19 cellular contexts compared by ENCODE assay signal in the genomic region with DNA sequence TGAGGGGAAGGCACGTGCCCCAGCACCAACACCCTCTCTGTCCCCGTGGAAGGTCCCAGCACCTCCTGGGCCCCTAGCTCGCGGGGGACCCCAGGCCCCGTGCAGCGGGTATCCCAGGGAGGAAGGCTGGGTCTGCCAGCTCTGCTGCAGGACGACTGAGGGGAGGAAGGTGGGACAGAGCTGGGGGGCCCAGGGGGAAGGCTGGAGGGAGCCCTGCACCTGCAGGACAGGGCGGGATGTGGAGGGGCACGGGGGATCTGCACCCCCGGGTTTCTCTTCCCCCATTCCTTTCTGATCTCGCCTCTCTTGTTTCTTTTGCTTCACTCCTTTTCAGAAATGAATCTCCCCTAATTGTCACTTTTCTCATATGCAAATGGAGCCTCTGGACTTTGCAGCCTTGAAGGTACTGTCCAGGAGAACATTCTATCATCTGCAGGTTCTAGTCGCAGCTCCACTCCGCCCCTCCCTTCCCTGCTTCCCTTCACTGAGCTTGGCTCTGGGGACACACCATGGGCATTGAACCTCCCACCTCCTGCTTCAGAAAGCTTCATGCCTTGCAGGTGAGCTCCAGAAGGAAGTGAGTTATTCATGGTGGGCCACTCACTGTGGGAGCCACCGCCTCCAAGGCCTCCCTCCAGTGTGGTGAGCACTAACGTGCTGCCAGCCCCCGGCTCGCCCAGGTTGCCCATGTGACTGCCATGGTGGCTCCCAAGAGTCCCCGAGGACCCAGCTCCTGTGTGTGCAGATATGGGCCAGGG.
A peak's percentile ranks its signal among the peaks of the same experiment; 100 is the strongest.
DNase-seq lines count a peak whose midpoint lies in the region; ATAC-seq, FAIRE-seq and TF ChIP-seq lines count a peak whose summit lies in the region.
"Had no signal": no experiment of that assay in that cellular context is flagged by ENCODE, and none has a peak within 500 bp of the region (broad histone marks: within the 10 kb centered on the region; RNA-seq: fewer than 3 reads in every experiment).

No MANE protein-coding gene starts in this region.

- H3K36me3 ChIP-seq in Karpas-422 (ENCODE audit: insufficient read depth, low read length) (no peaks in the 10 kb centered on the region), GM12878 (ENCODE audit: control insufficient read depth in 2 of 2, insufficient read depth in 2 of 2, low read length in 1 of 2) (no peaks in the 10 kb centered on the region)
- H3K36me3 ChIP-seq: adrenal gland, right lobe of liver, suprapubic skin had no signal

- peak overlapping the region; percentile 34; the same call in 1 of the 2 replicates for H3K9ac ChIP-seq in Karpas-422 (ENCODE audit: low read length)
- no peak overlapping the region for H3K9ac ChIP-seq in GM12878 (ENCODE audit: control insufficient read depth, insufficient read depth, low read length)

- DNase-seq in activated naive CD8-positive, alpha-beta T cell treated with anti-CD3 and anti-CD28 coated beads, Interleukin-2, amount 10 ng/mL, durations not matched to agents 7 days and 5 days = no peak
- no peak for DNase-seq in activated naive CD8-positive, alpha-beta T cell treated with anti-CD3 and anti-CD28 coated beads for 36 hours
- DNase-seq in Karpas-422 (no peak), GM12878 (ENCODE audit: low read depth, low spot score) (no peak), substantia nigra (lab: John Stamatoyannopoulos, UW) (no peak), NCI-H146 treated with DMSO at 0.1 percent for 48 hours (lab: John Stamatoyannopoulos, UW; ENCODE audit: unreplicated experiment) (no peak), NOMO-1 treated with dmso at 0.1 percent for 144 hours (lab: John Stamatoyannopoulos, UW; ENCODE audit: unreplicated experiment) (no peak), LoVo (ENCODE audit: low spot score) (no peak)
- DNase-seq: activated CD4-positive, alpha-beta T cell treated with anti-CD3 and anti-CD28 coated beads for 4 hours; Calu3; endodermal cell; NK-92 treated with Interleukin-12 subunit alpha and Interleukin-12 subunit beta, amount 100 ng/mL, for 24 hours; right lobe of liver; Right ventricle myocardium superior; stimulated activated CD4-positive, alpha-beta T cell treated with anti-CD3 and anti-CD28 coated beads, Interleukin-1b, Interleukin-23, amount 100 ng/mL, for 48 hours had no signal

- H3K9me3 ChIP-seq in Karpas-422 (ENCODE audit: low read length) (no peaks in the 10 kb centered on the region), GM12878 (replicated peaks; ENCODE audit: control insufficient read depth, insufficient read depth, low read length) (no peaks in the 10 kb centered on the region; the same call in 2 of the 3 replicates)
- H3K9me3 ChIP-seq: adrenal gland, right lobe of liver, suprapubic skin had no signal

- peak overlapping the region; percentile 26 for H3K27ac Mint-ChIP-seq in activated naive CD8-positive, alpha-beta T cell treated with anti-CD3 and anti-CD28 coated beads, Interleukin-2, amount 10 ng/mL, durations not matched to agents 7 days and 5 days
- no peak overlapping the region for H3K27ac Mint-ChIP-seq in activated naive CD8-positive, alpha-beta T cell treated with anti-CD3 and anti-CD28 coated beads for 36 hours

- H3K79me2 ChIP-seq in Karpas-422 (ENCODE audit: low read length) = no peaks in the 10 kb centered on the region
- H3K79me2 ChIP-seq in GM12878 (ENCODE audit: control insufficient read depth, insufficient read depth, low read length) = no peaks in the 10 kb centered on the region
- H3K79me2 ChIP-seq: hepatocyte had no signal

- WGBS in GM12878 (ENCODE audit: insufficient coverage, insufficient replicate concordance, low lambda C conversion rate, missing lambda C conversion rate) = 32% methylated on average over 17 of the region's 18 CpGs

- SMC1A ChIA-PET in GM12878 (lab: Charles Lee; ENCODE audit: uncharacterized antibody, unreplicated experiment) = no interaction called here

- H3K9me2 ChIP-seq in Karpas-422 (replicated peaks; ENCODE audit: insufficient read depth, low read length) = no peaks in the 10 kb centered on the region

- peaks cover 5% of the 10 kb centered on the region for H3K27me3 Mint-ChIP-seq in activated naive CD8-positive, alpha-beta T cell treated with anti-CD3 and anti-CD28 coated beads, Interleukin-2, amount 10 ng/mL, durations not matched to agents 7 days and 5 days
- peaks cover 3% of the 10 kb centered on the region for H3K27me3 Mint-ChIP-seq in activated naive CD8-positive, alpha-beta T cell treated with anti-CD3 and anti-CD28 coated beads for 36 hours

- in situ Hi-C loops in GM12878 (cut with MboI) = no loop called here

- intact Hi-C loops in GM12878 (cut with micrococcal nuclease; ENCODE audit: unreplicated experiment) = no loop called here

- H2AFZ ChIP-seq in Karpas-422 (ENCODE audit: low read length) (peak overlapping the region; percentile 75; the same call in 1 of the 2 replicates), GM12878 (ENCODE audit: control insufficient read depth, low read depth, low read length) (no peak overlapping the region)
- H2AFZ ChIP-seq: hepatocyte had no signal

- POLR2A ChIA-PET in activated naive CD8-positive, alpha-beta T cell treated with anti-CD3 and anti-CD28 coated beads, Interleukin-2, amount 10 ng/mL, durations not matched to agents 7 days and 5 days (lab: Charles Lee) = interaction anchor here (2.0 kb wide), 1 partner anchor 14 kb away, joined by 6 read pairs; no protein-coding TSS in a partner anchor
- POLR2A ChIA-PET in GM12878 (lab: Charles Lee) = no interaction called here

- peak overlapping the region; percentile 60 for H3K4me3 Mint-ChIP-seq in activated naive CD8-positive, alpha-beta T cell treated with anti-CD3 and anti-CD28 coated beads, Interleukin-2, amount 10 ng/mL, durations not matched to agents 7 days and 5 days
- H3K4me3 Mint-ChIP-seq in activated naive CD8-positive, alpha-beta T cell treated with anti-CD3 and anti-CD28 coated beads for 36 hours = no peak overlapping the region
- H3K4me3 Mint-ChIP-seq: endodermal cell had no signal

- H3K4me3 ChIP-seq in Karpas-422 (ENCODE audit: low read length) (peak overlapping the region; percentile 23; the same call in 1 of the 2 replicates), GM12878 (no peak overlapping the region)
- H3K4me3 ChIP-seq: adrenal gland, hepatocyte, K562, right lobe of liver, suprapubic skin had no signal

- H4K20me1 ChIP-seq in Karpas-422 (ENCODE audit: insufficient read depth, low read depth, low read length) (no peaks in the 10 kb centered on the region), GM12878 (ENCODE audit: control insufficient read depth, insufficient read depth) (no peaks in the 10 kb centered on the region)

- H3K4me1 Mint-ChIP-seq in activated naive CD8-positive, alpha-beta T cell treated with anti-CD3 and anti-CD28 coated beads, Interleukin-2, amount 10 ng/mL, durations not matched to agents 7 days and 5 days = peaks cover 15% of the 10 kb centered on the region
- peaks cover 14% of the 10 kb centered on the region for H3K4me1 Mint-ChIP-seq in activated naive CD8-positive, alpha-beta T cell treated with anti-CD3 and anti-CD28 coated beads for 36 hours

- no peak for TF ChIP-seq POLR2A in GM12878 (IDR thresholded peaks at IDR 0.05; ENCODE audit: low read depth, low read length)

- H3K9me3 Mint-ChIP-seq in activated naive CD8-positive, alpha-beta T cell treated with anti-CD3 and anti-CD28 coated beads, Interleukin-2, amount 10 ng/mL, durations not matched to agents 7 days and 5 days = no peaks in the 10 kb centered on the region
- no peaks in the 10 kb centered on the region for H3K9me3 Mint-ChIP-seq in activated naive CD8-positive, alpha-beta T cell treated with anti-CD3 and anti-CD28 coated beads for 36 hours
- H3K9me3 Mint-ChIP-seq: endodermal cell had no signal

- H3K27me3 ChIP-seq in Karpas-422 (ENCODE audit: low read length) = no peaks in the 10 kb centered on the region
- no peaks in the 10 kb centered on the region; a peak in 2 of 4 replicates for H3K27me3 ChIP-seq in GM12878 (replicated peaks in 1 of 2; ENCODE audit: control insufficient read depth in 2 of 2, insufficient read depth in 2 of 2, low read length in 1 of 2)
- H3K27me3 ChIP-seq: adrenal gland, right lobe of liver, suprapubic skin had no signal

- no peak for FAIRE-seq in GM12878 (lab: Jason Lieb, UNC)
- FAIRE-seq: K562 had no signal

- H3K27ac ChIP-seq in Karpas-422 (ENCODE audit: low read length) = peak overlapping the region; percentile 63
- H3K27ac ChIP-seq in GM12878 (ENCODE audit: control insufficient read depth, insufficient read depth) = no peak overlapping the region
- peak overlapping the region; percentile 12 for H3K27ac ChIP-seq in substantia nigra (ENCODE audit: low read depth, low read length, poor library complexity, severe bottlenecking)
- H3K27ac ChIP-seq: hepatocyte, right lobe of liver, suprapubic skin had no signal

- no peaks in the 10 kb centered on the region for H3K36me3 Mint-ChIP-seq in activated naive CD8-positive, alpha-beta T cell treated with anti-CD3 and anti-CD28 coated beads, Interleukin-2, amount 10 ng/mL, durations not matched to agents 7 days and 5 days
- no peaks in the 10 kb centered on the region for H3K36me3 Mint-ChIP-seq in activated naive CD8-positive, alpha-beta T cell treated with anti-CD3 and anti-CD28 coated beads for 36 hours

- CTCF ChIA-PET in GM12878 (lab: Yijun Ruan, JAX) = interaction anchor here (0.8 to 6.5 kb wide), 3 partner anchors 16 to 155 kb away, joined by 3 to 76 read pairs (median 5); no protein-coding TSS in a partner anchor

- no peak for TF ChIP-seq EP300 in GM12878 (IDR thresholded peaks at IDR 0.05; ENCODE audit: borderline replicate concordance in 1 of 2, control insufficient read depth in 1 of 2, low read depth in 2 of 2, low read length in 2 of 2)

- ATAC-seq in activated naive CD8-positive, alpha-beta T cell treated with anti-CD3 and anti-CD28 coated beads, Interleukin-2, amount 10 ng/mL, durations not matched to agents 7 days and 5 days (ENCODE audit: low read depth) = no peak
- peak; percentile 8 for ATAC-seq in GM12878
- ATAC-seq: K562, right lobe of liver had no signal

- H3K4me1 ChIP-seq in Karpas-422 (ENCODE audit: low read length) = peaks cover 36% of the 10 kb centered on the region
- peaks cover 20% of the 10 kb centered on the region for H3K4me1 ChIP-seq in GM12878 (ENCODE audit: control insufficient read depth, insufficient read depth, low read length)
- H3K4me1 ChIP-seq: right lobe of liver had no signal

- no peak for TF ChIP-seq RAD21 in GM12878 (IDR thresholded peaks at IDR 0.05; ENCODE audit: insufficient read depth, low read depth, low read length)

- no peak for TF ChIP-seq CTCF in GM12878 (IDR thresholded peaks at IDR 0.05 in 2 of 3, conservative IDR thresholded peaks at IDR 0.05 in 1 of 3; ENCODE audit: control insufficient read depth in 2 of 3, extremely low read depth in 1 of 3, insufficient read depth in 1 of 3, low read depth in 3 of 3, low read length in 3 of 3)

- RAD21 ChIA-PET in GM12878 (lab: Charles Lee; ENCODE audit: unreplicated experiment) = no interaction called here

- BruUV-seq in GM12878 (replicated peaks; lab: Mats Ljungman, UMichigan) = no TSS peak

- peak overlapping the region; percentile 52 for H3K4me2 ChIP-seq in Karpas-422 (ENCODE audit: low read depth, low read length, poor library complexity, severe bottlenecking)
- H3K4me2 ChIP-seq in GM12878 (ENCODE audit: control insufficient read depth, insufficient read depth) = peak overlapping the region; percentile 26
- H3K4me2 ChIP-seq: hepatocyte had no signal

TF ChIP-seq in GM12878, 131 proteins besides CTCF, POLR2A, EP300 and RAD21 (continues in another document):
- TF ChIP-seq MYB (IDR thresholded peaks at IDR 0.05; ENCODE audit: borderline replicate concordance, low read depth, low read length) (no peak), PAX5 (IDR thresholded peaks at IDR 0.05; ENCODE audit: borderline replicate concordance, low read depth, low read length) (no peak)
